8 cellular contexts compared by ENCODE assay signal in the genomic region with DNA sequence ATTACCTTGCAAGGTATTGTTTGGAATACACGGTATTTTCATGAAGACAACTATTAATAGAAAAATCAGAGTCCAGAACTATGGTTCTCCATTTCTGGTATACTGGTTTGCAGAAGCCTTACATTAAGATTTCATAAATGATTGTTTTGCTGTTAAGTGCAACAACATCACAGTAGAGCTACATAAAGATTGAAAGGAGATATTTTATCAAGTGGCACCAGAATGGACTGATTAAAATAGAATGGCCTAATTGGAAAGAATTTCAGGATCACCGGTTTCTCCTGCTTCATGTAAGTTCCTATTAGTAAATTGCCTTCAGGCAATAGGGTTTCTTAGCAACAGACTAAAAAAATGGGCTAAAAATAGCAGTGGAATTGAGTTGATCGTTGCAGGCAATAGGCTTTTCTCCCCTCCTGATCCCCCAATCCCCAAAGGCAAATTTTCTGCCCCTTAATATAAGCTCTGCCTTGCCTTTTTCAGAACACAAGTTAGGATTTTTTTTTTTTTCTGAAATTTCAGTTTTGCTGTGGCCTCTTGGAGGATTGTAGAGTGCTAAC. TPM values are rescaled to one million over a fixed set of nuclear protein-coding genes. Genes with fewer than 3 reads are reported as not detected.
DNase-seq lines count a peak whose midpoint lies in the region; ATAC-seq and TF ChIP-seq lines count a peak whose summit lies in the region.

No MANE protein-coding gene starts in this region.

- no peak for TF ChIP-seq CTCF in CD8-positive, alpha-beta T cell (IDR thresholded peaks at IDR 0.05)
- no peak for TF ChIP-seq CTCF in osteocyte (IDR thresholded peaks at IDR 0.05)

- H3K9me3 Mint-ChIP-seq in CD8-positive, alpha-beta T cell = peaks cover 1% of the 10 kb centered on the region
- peaks cover 8% of the 10 kb centered on the region for H3K9me3 Mint-ChIP-seq in osteocyte (ENCODE audit: unreplicated experiment)

- no peak for ATAC-seq in CD8-positive, alpha-beta T cell
- ATAC-seq in HG02981 (IDR thresholded peaks at IDR 0.05; ENCODE audit: unreplicated experiment) = no peak

- H3K4me3 Mint-ChIP-seq in CD8-positive, alpha-beta T cell = peak overlapping the region; percentile 98
- H3K4me3 Mint-ChIP-seq in osteocyte (ENCODE audit: unreplicated experiment) = peak overlapping the region; percentile 98

- POLR2A ChIA-PET in CD8-positive, alpha-beta T cell (lab: Charles Lee) = interaction anchor here (0.7 to 2.8 kb wide), 13 partner anchors 8 to 1809 kb away, joined by 3 to 17 read pairs (median 4); a partner anchor contains a TSS

- no peaks in the 10 kb centered on the region for H3K36me3 ChIP-seq in CD8-positive, alpha-beta T cell (ENCODE audit: insufficient read depth, low read length)
- no peaks in the 10 kb centered on the region for H3K36me3 ChIP-seq in HUES64 (ENCODE audit: insufficient read depth, low read length)

- H3K27ac ChIP-seq in CD8-positive, alpha-beta T cell (ENCODE audit: low read depth, low read length) = peak overlapping the region; percentile 77
- 0 out of 2 replicates have a peak overlapping the region, but pooled peaks have one; percentile 3 for H3K27ac ChIP-seq in HUES64 (ENCODE audit: low read depth, low read length)
- H3K27ac ChIP-seq in epithelial cell of prostate = peak overlapping the region; percentile 76

- H3K27me3 ChIP-seq in CD8-positive, alpha-beta T cell (ENCODE audit: insufficient read depth, low read length) = no peaks in the 10 kb centered on the region
- no peaks in the 10 kb centered on the region for H3K27me3 ChIP-seq in HUES64 (ENCODE audit: insufficient read depth, low read length)

- H3K27me3 Mint-ChIP-seq in CD8-positive, alpha-beta T cell (ENCODE audit: low read depth) = no peaks in the 10 kb centered on the region
- H3K27me3 Mint-ChIP-seq in osteocyte (ENCODE audit: unreplicated experiment) = no peaks in the 10 kb centered on the region

- no peak for DNase-seq in CD8-positive, alpha-beta T cell
- peak; percentile 81 for DNase-seq in SK-MEL-5 (ENCODE audit: low read depth, low spot score)
- DNase-seq in epithelial cell of prostate (ENCODE audit: low read depth, low spot score) = no peak
- no peak for DNase-seq in osteocyte (ENCODE audit: extremely low spot score, unreplicated experiment)
- no peak for DNase-seq in KBM-7
- DNase-seq in GM19240 (ENCODE audit: insufficient read length, low spot score) = no peak

- in situ Hi-C loops in SK-MEL-5 (cut with HindIII; ENCODE audit: low pct_unique_long_range_greater_than_20kb, low sequenced_read_pairs) (no loop called here), KBM-7 (cut with MboI; ENCODE audit: low pct_unique_long_range_greater_than_20kb, low sequenced_read_pairs) (no loop called here)

- CTCF ChIA-PET in CD8-positive, alpha-beta T cell (lab: Charles Lee) = interaction anchor here (1.5 kb wide), 1 partner anchor 22 kb away, joined by 3 read pairs; no protein-coding TSS in a partner anchor

- H3K4me3 ChIP-seq in CD8-positive, alpha-beta T cell (ENCODE audit: low read depth, low read length) = peak overlapping the region; percentile 76
- H3K4me3 ChIP-seq in HUES64 (ENCODE audit: low read length) = peak overlapping the region; percentile 85

- no peaks in the 10 kb centered on the region for H3K9me3 ChIP-seq in CD8-positive, alpha-beta T cell (ENCODE audit: low read length)
- H3K9me3 ChIP-seq in HUES64 (ENCODE audit: insufficient read depth, low read depth, low read length) = no peaks in the 10 kb centered on the region

- peaks cover 24% of the 10 kb centered on the region for H3K36me3 Mint-ChIP-seq in CD8-positive, alpha-beta T cell
- peaks cover 8% of the 10 kb centered on the region for H3K36me3 Mint-ChIP-seq in osteocyte (ENCODE audit: unreplicated experiment)

- H3K4me1 Mint-ChIP-seq in CD8-positive, alpha-beta T cell (ENCODE audit: low read depth) = peaks cover 66% of the 10 kb centered on the region
- peaks cover 49% of the 10 kb centered on the region for H3K4me1 Mint-ChIP-seq in osteocyte (ENCODE audit: unreplicated experiment)

- 7% methylated on average over 2 of the region's 3 CpGs for WGBS in HUES64

- peaks cover 40% of the 10 kb centered on the region for H3K4me1 ChIP-seq in CD8-positive, alpha-beta T cell (ENCODE audit: insufficient read depth, low read length)
- peaks cover 14% of the 10 kb centered on the region for H3K4me1 ChIP-seq in HUES64 (ENCODE audit: insufficient read depth, low read length)

- peak overlapping the region; percentile 99 for H3K27ac Mint-ChIP-seq in CD8-positive, alpha-beta T cell
- peak overlapping the region; percentile 99 for H3K27ac Mint-ChIP-seq in osteocyte (ENCODE audit: unreplicated experiment)

- intact Hi-C loops in CD8-positive, alpha-beta T cell (cut with DNase I, micrococcal nuclease) = loop anchor here in 1 of 2 experiments (2.0 to 10.0 kb wide), 4 partner anchors 85 to 1173 kb away; a partner anchor contains a TSS

- peak overlapping the region; percentile 94 for H3K9ac ChIP-seq in HUES64 (ENCODE audit: low read depth, low read length)

RNA-seq across cellular contexts. Expression of a gene that starts 0.9 kb away (rescaled TPM):
- 1 to 10 TPM; 1.1 to 1.2 TPM for total RNA-seq in CD8-positive, alpha-beta T cell
- 5.2 TPM for polyA plus RNA-seq in HUES64 (2013, experiment 1 of 2)
- 7.0 TPM for polyA plus RNA-seq in HUES64 (2013, experiment 2 of 2)
- total RNA-seq in SK-MEL-5 (2014; rRNA removed; shearing (Covaris generic)) = 3.1 and 3.2 TPM in 2 replicates
- polyA plus RNA-seq in SK-MEL-5 (2015; cell fraction: cytosol; rRNA removed) = 4.1 and 4.5 TPM in 2 replicates
- polyA plus RNA-seq in SK-MEL-5 (2015; cell fraction: nucleus; rRNA removed) = 1.8 and 4.6 TPM in 2 replicates
- total RNA-seq in osteocyte = 2.4 and 2.7 TPM in 2 replicates

RNA-seq across cellular contexts. Expression of a gene that starts 1.3 kb away (rescaled TPM):
- total RNA-seq in CD8-positive, alpha-beta T cell = 10 to 100 TPM; 27.7 to 30.5 TPM
- polyA plus RNA-seq in HUES64 (2013, experiment 1 of 2) = 40.5 TPM
- polyA plus RNA-seq in HUES64 (2013, experiment 2 of 2) = 40.6 TPM
- total RNA-seq in SK-MEL-5 (2014; rRNA removed; shearing (Covaris generic)) = 82.8 and 86.7 TPM in 2 replicates
- polyA plus RNA-seq in SK-MEL-5 (2015; cell fraction: cytosol; rRNA removed) = 52.4 and 72.4 TPM in 2 replicates
- polyA plus RNA-seq in SK-MEL-5 (2015; cell fraction: nucleus; rRNA removed) = 27.4 and 39.8 TPM in 2 replicates
- total RNA-seq in osteocyte = 36.3 and 38.0 TPM in 2 replicates

Comparison
In these comparisons a context has a peak if more than half of its experiments do, and no peak if none do; other contexts are left out.
1. H3K27ac ChIP-seq: peak in every context shown above with its lines; median percentile 77 in CD8-positive, alpha-beta T cell; 76 in epithelial cell of prostate; 3 in HUES64.